In genomic region chr15:75203908-75204263, GRCh38 we compare ENCODE assay signal across 9 cellular contexts. TPM values are rescaled to one million over a fixed set of nuclear protein-coding genes. Genes with fewer than 3 reads are reported as not detected.
DNase-seq lines count a peak whose midpoint lies in the region; FAIRE-seq and TF ChIP-seq lines count a peak whose summit lies in the region.
"Had no signal": no experiment of that assay in that cellular context is flagged by ENCODE, and none has a peak within 500 bp of the region (broad histone marks: within the 10 kb centered on the region; RNA-seq: fewer than 3 reads in every experiment).

No MANE protein-coding gene starts in this region.

- H4K20me1 ChIP-seq in astrocyte (ENCODE audit: insufficient read depth, low read length), result peaks cover 67% of the 10 kb centered on the region

- CTCF ChIA-PET in AG04449 (lab: Yijun Ruan, JAX), result interaction anchor here (0.6 to 10.9 kb wide), 20 partner anchors 9 to 423 kb away, joined by 3 to 337 read pairs (median 4); partner anchors contain the start of genes CSK and PPCDC

- no peak for FAIRE-seq in astrocyte (lab: Jason Lieb, UNC)
- FAIRE-seq: endometrium had no signal

- H3K4me1 ChIP-seq in astrocyte (ENCODE audit: insufficient read depth, low read length), result peaks cover 19% of the 10 kb centered on the region
- peaks cover 54% of the 10 kb centered on the region for H3K4me1 ChIP-seq in mucosa of stomach (ENCODE audit: control insufficient read depth, insufficient read depth, low read length)

- H3K27me3 Mint-ChIP-seq in astrocyte (ENCODE audit: low read depth, unreplicated experiment), result peaks cover 9% of the 10 kb centered on the region

- POLR2A ChIA-PET in AG04449 (lab: Yijun Ruan, JAX), result interaction anchor here (1.5 to 2.4 kb wide), 2 partner anchors 160 to 174 kb away, joined by 7 to 11 read pairs; no protein-coding TSS in a partner anchor

- H3K4me3 ChIP-seq in AG04449 (ENCODE audit: low read depth, low read length), result peak overlapping the region; percentile 89
- peak overlapping the region; percentile 98 for H3K4me3 ChIP-seq in HFF-Myc (replicated peaks; ENCODE audit: low read depth, low read length)
- no peak overlapping the region for H3K4me3 ChIP-seq in astrocyte (ENCODE audit: insufficient read depth, low read depth, low read length)
- no peak overlapping the region for H3K4me3 ChIP-seq in mucosa of stomach (ENCODE audit: low read length)

- H3K27me3 ChIP-seq in astrocyte (ENCODE audit: insufficient read depth, low read length) (peaks cover 20% of the 10 kb centered on the region), mucosa of stomach (ENCODE audit: control insufficient read depth, insufficient read depth, low read length) (no peaks in the 10 kb centered on the region)

- no peak overlapping the region for H3K27ac ChIP-seq in astrocyte (ENCODE audit: low read depth, low read length)

- H3K27ac Mint-ChIP-seq in astrocyte (ENCODE audit: unreplicated experiment), result no peak overlapping the region

- peaks cover 53% of the 10 kb centered on the region for H3K79me2 ChIP-seq in astrocyte (ENCODE audit: insufficient read depth, low read length)

- TF ChIP-seq CTCF in AG04449 (IDR thresholded peaks at IDR 0.05; ENCODE audit: insufficient read depth, low read length, missing control alignments), result no peak
- no peak for TF ChIP-seq CTCF in HFF-Myc (IDR thresholded peaks at IDR 0.05; ENCODE audit: low read depth, low read length, missing control alignments)
- no peak for TF ChIP-seq CTCF in astrocyte (IDR thresholded peaks at IDR 0.05; ENCODE audit: insufficient read depth, low read depth, low read length)

- peak overlapping the region; percentile 90 for H3K4me3 Mint-ChIP-seq in astrocyte (ENCODE audit: unreplicated experiment)

- H3K4me2 ChIP-seq in astrocyte (ENCODE audit: low read length), result peak overlapping the region; percentile 98

- H3K9me3 Mint-ChIP-seq in astrocyte (ENCODE audit: unreplicated experiment), result no peaks in the 10 kb centered on the region

- DNase-seq in AG04449 (ENCODE audit: low read depth, low spot score) (no peak), HFF-Myc (ENCODE audit: extremely low read depth, low read depth) (no peak), astrocyte (ENCODE audit: low read depth) (no peak), Ammon's horn (ENCODE audit: low spot score) (no peak), kidney tubule cell (ENCODE audit: low spot score) (no peak), NCI-H1105 treated with DMSO at 0.1 percent for 48 hours (lab: John Stamatoyannopoulos, UW) (no peak), islet precursor cell (no peak)

- H3K9ac ChIP-seq in astrocyte (ENCODE audit: low read length), result no peak overlapping the region
- peak overlapping the region; percentile 98 for H3K9ac ChIP-seq in mucosa of stomach (ENCODE audit: low read length)

- no peak overlapping the region for H2AFZ ChIP-seq in astrocyte (ENCODE audit: low read depth, low read length)

- H3K36me3 ChIP-seq in astrocyte (ENCODE audit: insufficient read depth, low read length), result no peaks in the 10 kb centered on the region
- H3K36me3 ChIP-seq in mucosa of stomach (ENCODE audit: control insufficient read depth, insufficient read depth, low read length), result peaks cover 12% of the 10 kb centered on the region

- H3K36me3 Mint-ChIP-seq in astrocyte (ENCODE audit: low read depth, unreplicated experiment), result no peaks in the 10 kb centered on the region

- H3K4me1 Mint-ChIP-seq in astrocyte (ENCODE audit: low read depth, unreplicated experiment), result peaks cover 26% of the 10 kb centered on the region

- H3K9me3 ChIP-seq in astrocyte (ENCODE audit: insufficient read depth, low read depth, low read length) (no peaks in the 10 kb centered on the region), mucosa of stomach (ENCODE audit: control insufficient read depth, low read length) (no peaks in the 10 kb centered on the region)

RNA-seq across cellular contexts. Expression of gene C15orf39, which starts 2.2 kb away (rescaled TPM):
- total RNA-seq in astrocyte, result 21.6 and 21.8 TPM in 2 replicates

RNA-seq across cellular contexts. Expression of gene GOLGA6C, which starts 54.2 kb away (rescaled TPM):
- not detected in 2 replicates for total RNA-seq in astrocyte

Comparison
In these comparisons a context has a peak if more than half of its experiments do, and no peak if none do; other contexts are left out.
1. H3K4me3 ChIP-seq: peak in AG04449 (single experiment) and HFF-Myc (single experiment); none in astrocyte (single experiment) and mucosa of stomach (single experiment).